ENCODE assay signal across 8 cellular contexts in the genomic region with DNA sequence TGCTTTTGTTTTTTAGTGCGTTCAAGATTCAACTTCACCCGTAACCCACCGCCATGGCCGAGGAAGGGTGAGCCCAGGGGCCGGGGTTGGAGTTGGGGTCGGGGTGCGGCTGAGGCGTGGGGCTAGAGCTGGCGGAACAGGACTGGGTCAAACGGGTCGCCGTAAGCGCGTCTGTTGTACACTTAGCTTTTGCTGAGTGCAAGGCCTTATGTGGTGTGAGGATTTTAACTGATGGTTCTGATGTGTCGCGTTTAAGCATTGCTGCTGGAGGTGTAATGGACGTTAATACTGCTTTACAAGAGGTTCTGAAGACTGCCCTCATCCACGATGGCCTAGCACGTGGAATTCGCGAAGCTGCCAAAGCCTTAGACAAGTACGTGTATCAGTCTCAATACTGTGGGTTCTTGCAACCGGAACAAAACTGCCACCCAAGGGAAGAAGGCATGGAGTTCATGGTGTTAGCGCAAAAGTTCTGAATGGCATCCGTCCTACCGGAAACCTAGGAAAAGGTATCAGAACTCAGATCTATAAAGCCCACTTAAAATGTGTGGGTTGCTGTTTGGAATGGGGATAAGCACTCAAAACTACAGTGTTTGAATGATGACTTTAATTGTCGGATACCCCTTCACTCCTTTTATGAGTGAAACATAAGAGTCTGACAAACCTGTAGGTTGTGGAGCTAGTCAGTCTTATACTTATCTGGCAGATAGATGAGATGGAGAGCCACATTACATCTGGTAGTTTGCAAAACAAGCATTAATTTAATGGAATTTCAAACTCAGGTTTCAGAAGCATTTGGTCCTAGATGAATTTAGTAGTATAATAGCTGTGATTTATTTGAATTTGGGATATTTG. TPM values are rescaled to one million over a fixed set of nuclear protein-coding genes. Genes with fewer than 3 reads are reported as not detected.
DNase-seq lines count a peak whose midpoint lies in the region; ATAC-seq and TF ChIP-seq lines count a peak whose summit lies in the region.

No MANE protein-coding gene starts in this region.

- peaks cover 46% of the 10 kb centered on the region for H3K36me3 Mint-ChIP-seq in T-cell

- H3K36me3 ChIP-seq in neuron (ENCODE audit: insufficient read depth, low read length): peaks cover 45% of the 10 kb centered on the region

- H3K27me3 Mint-ChIP-seq in T-cell: no peaks in the 10 kb centered on the region

- H3K27ac Mint-ChIP-seq in T-cell: peak overlapping the region; percentile 99 to 100

- POLR2A ChIA-PET in T-cell (lab: Charles Lee): interaction anchor here (0.6 to 2.7 kb wide), 10 partner anchors 8 to 1709 kb away, joined by 3 to 13 read pairs (median 4); partner anchors contain the start of gene SLC18B1 (in 2 of the 2)

- H2AFZ ChIP-seq in neuron (ENCODE audit: low read depth, low read length): no peak overlapping the region

- H3K4me3 ChIP-seq in epithelial cell of esophagus (ENCODE audit: low read length) (peak overlapping the region; percentile 91), neuron (ENCODE audit: low read length) (peak overlapping the region; percentile 68)

- no peaks in the 10 kb centered on the region for H3K9me3 ChIP-seq in neuron (ENCODE audit: low read length)

- CTCF ChIA-PET in T-cell (lab: Charles Lee): interaction anchor here (0.5 to 3.8 kb wide), 4 partner anchors 16 to 1101 kb away, joined by 3 to 10 read pairs (median 4); partner anchors contain the start of gene SLC18B1 (in 1 of the 2)

- H3K4me1 Mint-ChIP-seq in T-cell: peaks cover 58 to 73% (median 63%) of the 10 kb centered on the region in 3 donors

- peaks cover 20% of the 10 kb centered on the region for H3K4me1 ChIP-seq in neuron (ENCODE audit: insufficient read depth, low read length)

- DNase-seq in DMS79 treated with DMSO at 0.1 percent for 48 hours (lab: John Stamatoyannopoulos, UW) (peak; percentile 8), DMS79 (lab: John Stamatoyannopoulos, UW) (no peak), T-cell (peak in 5 of 34 experiments; percentile 3 to 6 (median 4)), epithelial cell of esophagus (ENCODE audit: low read depth) (peak; percentile 14), NCI-H2171 treated with DMSO at 0.1 percent for 48 hours (lab: John Stamatoyannopoulos, UW) (no peak), dedifferentiated amniotic fluid mesenchymal stem cell (ENCODE audit: extremely low spot score) (no peak)

- no peaks in the 10 kb centered on the region for H3K9me3 Mint-ChIP-seq in T-cell

- no peak for TF ChIP-seq CTCF in epithelial cell of esophagus (IDR thresholded peaks at IDR 0.05; ENCODE audit: insufficient read depth, low read depth, low read length, missing control alignments)

- H3K27me3 ChIP-seq in neuron (ENCODE audit: insufficient read depth, low read length): no peaks in the 10 kb centered on the region

- peak overlapping the region; percentile 98 to 100 (median 98) for H3K4me3 Mint-ChIP-seq in T-cell

- ATAC-seq in HG03039 (IDR thresholded peaks at IDR 0.05; ENCODE audit: unreplicated experiment): peak; percentile 5
- peak; percentile 4 to 23 (median 9) for ATAC-seq in T-cell (replicated peaks in 1 of 4)

RNA-seq across cellular contexts. Expression of gene RPS12, which starts 0.6 kb away (rescaled TPM):
- 1,000 to 10,000 TPM; 2,053 to 2,496 (median 2,353) TPM for total RNA-seq in T-cell

RNA-seq across cellular contexts. Expression of gene SLC18B1, which starts 16.5 kb away (rescaled TPM):
- total RNA-seq in T-cell: 10 to 100 TPM in 3 of 5 donors, 1 to 10 TPM in 2; 5.5 to 15.8 (median 13.0) TPM

RNA-seq across cellular contexts. Expression of gene VNN2, which starts 57.2 kb away (rescaled TPM):
- total RNA-seq in T-cell: 10 to 100 TPM; 18.4 to 28.1 (median 19.9) TPM

Comparison
In these comparisons a context has a peak if more than half of its experiments do, and no peak if none do; other contexts are left out.
1. DNase-seq: peak in DMS79 treated with DMSO at 0.1 percent for 48 hours (single experiment) and epithelial cell of esophagus (single experiment); none in DMS79 (single experiment), NCI-H2171 treated with DMSO at 0.1 percent for 48 hours (single experiment) and dedifferentiated amniotic fluid mesenchymal stem cell (single experiment).